Comparison of ENCODE assay signal across 11 cellular contexts in genomic region chr7:17184805-17185689, GRCh38.
DNase-seq lines count a peak whose midpoint lies in the region; ATAC-seq and TF ChIP-seq lines count a peak whose summit lies in the region.
"Had no signal": no experiment of that assay in that cellular context is flagged by ENCODE, and none has a peak within 500 bp of the region (broad histone marks: within the 10 kb centered on the region; RNA-seq: fewer than 3 reads in every experiment).

No MANE protein-coding gene starts in this region.

- POLR2A ChIA-PET in BJ (lab: Charles Lee), result no interaction called here

- no peak for TF ChIP-seq CTCF in BJ (IDR thresholded peaks at IDR 0.05; ENCODE audit: insufficient read depth, low read depth, low read length)
- no peak for TF ChIP-seq CTCF in choroid plexus epithelial cell (conservative IDR thresholded peaks at IDR 0.05; ENCODE audit: low read depth, low read length)

- H3K36me3 ChIP-seq in BJ (ENCODE audit: control insufficient read depth, insufficient read depth, low read length), result no peaks in the 10 kb centered on the region
- H3K36me3 ChIP-seq: tibial artery had no signal

- ATAC-seq in GM19372 (IDR thresholded peaks at IDR 0.05; ENCODE audit: low read depth, unreplicated experiment) (peak; percentile 7), HG02973 (IDR thresholded peaks at IDR 0.05; ENCODE audit: unreplicated experiment) (peak; percentile 19)

- CTCF ChIA-PET in BJ (lab: Yijun Ruan, JAX), result interaction anchor here (3.4 kb wide), 1 partner anchor 11 kb away, joined by 8 read pairs; no protein-coding TSS in a partner anchor

- H3K27me3 ChIP-seq in BJ (ENCODE audit: control insufficient read depth, insufficient read depth, low read length), result no peaks in the 10 kb centered on the region
- H3K27me3 ChIP-seq: tibial artery had no signal

- H3K4me3 ChIP-seq in BJ (ENCODE audit: low read depth, low read length), result no peak overlapping the region
- no peak overlapping the region for H3K4me3 ChIP-seq in choroid plexus epithelial cell (ENCODE audit: low read depth, low read length)
- H3K4me3 ChIP-seq: tibial artery had no signal

- DNase-seq in BJ (ENCODE audit: low read depth) (peak; percentile 26), choroid plexus epithelial cell (ENCODE audit: low read depth) (peak; percentile 48), NCI-H526 treated with DMSO at 0.1 percent for 48 hours (lab: John Stamatoyannopoulos, UW) (no peak), NCI-H510A treated with DMSO at 0.1 percent for 48 hours (lab: John Stamatoyannopoulos, UW) (no peak), NK-92 (lab: John Stamatoyannopoulos, UW; ENCODE audit: unreplicated experiment) (no peak), DMS114 treated with DMSO at 0.1 percent for 48 hours (lab: John Stamatoyannopoulos, UW; ENCODE audit: unreplicated experiment) (no peak)
- DNase-seq: kidney glomerular epithelial cell, NCI-H526, tibial artery had no signal

Comparison
In these comparisons a context has a peak if more than half of its experiments do, and no peak if none do; other contexts are left out.
1. DNase-seq: peak in BJ (single experiment) and choroid plexus epithelial cell (single experiment); none in NCI-H526 treated with DMSO at 0.1 percent for 48 hours (single experiment), NCI-H510A treated with DMSO at 0.1 percent for 48 hours (single experiment), NK-92 (single experiment) and DMS114 treated with DMSO at 0.1 percent for 48 hours (single experiment).